Comparison of ENCODE assay signal across 10 cellular contexts in genomic region chr7:94877731-94878670, GRCh38. TPM values are rescaled to one million over a fixed set of nuclear protein-coding genes. Genes with fewer than 3 reads are reported as not detected.
"Had no signal": no experiment of that assay in that cellular context is flagged by ENCODE, and none has a peak within 500 bp of the region (broad histone marks: within the 10 kb centered on the region; RNA-seq: fewer than 3 reads in every experiment).

No MANE protein-coding gene starts in this region.

- H3K27ac Mint-ChIP-seq: stimulated activated naive B cell treated with anti-CD40 and anti-IgM and Interleukin-4, amounts not matched to agents 10 μg/mL and 1 μg/mL and 100 μg/mL, for 72 hours had no signal

- ATAC-seq: lower lobe of right lung; stimulated activated naive B cell treated with anti-CD40 and anti-IgM and Interleukin-4, amounts not matched to agents 10 μg/mL and 1 μg/mL and 100 μg/mL, for 72 hours had no signal

- H3K4me1 Mint-ChIP-seq: stimulated activated naive B cell treated with anti-CD40 and anti-IgM and Interleukin-4, amounts not matched to agents 10 μg/mL and 1 μg/mL and 100 μg/mL, for 72 hours had no signal

- H3K4me3 Mint-ChIP-seq: stimulated activated naive B cell treated with anti-CD40 and anti-IgM and Interleukin-4, amounts not matched to agents 10 μg/mL and 1 μg/mL and 100 μg/mL, for 72 hours had no signal

- DNase-seq: activated CD4-positive, alpha-beta T cell treated with anti-CD3 and anti-CD28 coated beads, Interleukin-2, amount 50 U/mL, for 4 hours; activated CD4-positive, CD25-positive, alpha-beta regulatory T cell treated with anti-CD3 and anti-CD28 coated beads, Interleukin-2, amount 50 U/mL, for 72 hours; activated naive CD4-positive, alpha-beta T cell; activated T-cell treated with anti-CD3 and anti-CD28 coated beads for 4 hours; glutamatergic neuron; lower lobe of right lung; midbrain; stimulated activated CD4-positive, alpha-beta T cell treated with anti-CD3 and anti-CD28 coated beads, Interleukin-4, amount 100 ng/mL, for 1 hour; stimulated activated naive B cell treated with anti-CD40 and anti-IgM and Interleukin-4, amounts not matched to agents 10 μg/mL and 1 μg/mL and 100 μg/mL, for 72 hours had no signal

RNA-seq across cellular contexts. Expression of gene PPP1R9A, which starts 29.4 kb away (rescaled TPM):
- total RNA-seq: SJSA1 had no signal
